8 cellular contexts compared by ENCODE assay signal in genomic region chr22:41746563-41747400, GRCh38. TPM values are rescaled to one million over a fixed set of nuclear protein-coding genes. Genes with fewer than 3 reads are reported as not detected.
DNase-seq lines count a peak whose midpoint lies in the region; ATAC-seq, FAIRE-seq and TF ChIP-seq lines count a peak whose summit lies in the region.

No MANE protein-coding gene starts in this region.

- no peaks in the 10 kb centered on the region for H3K36me3 ChIP-seq in kidney (ENCODE audit: control insufficient read depth in 1 of 2, insufficient read depth in 2 of 2, low read length in 2 of 2)

- no peak overlapping the region for H3K27ac ChIP-seq in kidney (ENCODE audit: low read depth in 2 of 2, low read length in 2 of 2)

- no peaks in the 10 kb centered on the region for H3K9me3 ChIP-seq in kidney (ENCODE audit: control insufficient read depth in 1 of 2, low read length in 2 of 2)

- peak; percentile 78 for TF ChIP-seq CTCF in WI38 (IDR thresholded peaks at IDR 0.05; ENCODE audit: low read depth, low read length)
- TF ChIP-seq CTCF in cardiac fibroblast (IDR thresholded peaks at IDR 0.05; ENCODE audit: low read depth, low read length) = peak; percentile 89
- peak; percentile 70 for TF ChIP-seq CTCF in kidney (IDR thresholded peaks at IDR 0.05; ENCODE audit: borderline replicate concordance, extremely low read depth, insufficient read depth)

- peak; percentile 46 for FAIRE-seq in kidney (lab: Jason Lieb, UNC)

- no peak overlapping the region for H3K9ac ChIP-seq in kidney (ENCODE audit: low read length in 2 of 2)

- DNase-seq in DMS 273 (lab: John Stamatoyannopoulos, UW; ENCODE audit: unreplicated experiment) (peak; percentile 75), DMS 273 treated with DMSO at 0.1 percent for 48 hours (lab: John Stamatoyannopoulos, UW) (no peak), NCI-H2029 treated with DMSO at 0.1 percent for 48 hours (lab: John Stamatoyannopoulos, UW) (peak; percentile 11), cardiac fibroblast (ENCODE audit: low read depth in 2 of 2) (peak; percentile 87 to 88), kidney (peak; percentile 83)
- peak; percentile 9 to 30 (median 25) for DNase-seq in stimulated activated CD4-positive, alpha-beta T cell treated with anti-CD3 and anti-CD28 coated beads, Interleukin-1b, Interleukin-23, amount 100 ng/mL, for 24 hours (ENCODE audit: low read depth in 4 of 4, low spot score in 1 of 4)

- intact Hi-C loops in kidney (cut with DNase I) = no loop called here

- peak; percentile 81 for ATAC-seq in HG02798 (IDR thresholded peaks at IDR 0.05; ENCODE audit: poor library complexity, unreplicated experiment)

- H3K4me3 ChIP-seq in WI38 (ENCODE audit: low read depth, low read length) (no peak overlapping the region), cardiac fibroblast (replicated peaks in 1 of 2; ENCODE audit: low read depth in 2 of 2, low read length in 2 of 2) (no peak overlapping the region), kidney (ENCODE audit: low read length in 2 of 2) (no peak overlapping the region)

- H3K4me1 ChIP-seq in kidney (ENCODE audit: control insufficient read depth in 1 of 2, insufficient read depth in 1 of 2, low read depth in 1 of 2, low read length in 2 of 2) = no peaks in the 10 kb centered on the region

RNA-seq across cellular contexts. Expression of gene MEI1, which starts 47.5 kb away (rescaled TPM):
- 14.6 TPM for total RNA-seq in kidney
- polyA plus RNA-seq in kidney (ENCODE audit: insufficient read depth, low read depth, low replicate concordance) = 2.4 TPM

RNA-seq across cellular contexts. Expression of gene CCDC134, which starts 53.7 kb away (rescaled TPM):
- 12.2 TPM for total RNA-seq in kidney
- polyA plus RNA-seq in kidney (ENCODE audit: insufficient read depth, low read depth, low replicate concordance) = 5.0 TPM

RNA-seq across cellular contexts. Expression of gene SNU13, which starts 58.1 kb away (rescaled TPM):
- 132 TPM for total RNA-seq in kidney
- 217 TPM for polyA plus RNA-seq in kidney (ENCODE audit: insufficient read depth, low read depth, low replicate concordance)
